32 cellular contexts compared by ENCODE assay signal in the genomic region with DNA sequence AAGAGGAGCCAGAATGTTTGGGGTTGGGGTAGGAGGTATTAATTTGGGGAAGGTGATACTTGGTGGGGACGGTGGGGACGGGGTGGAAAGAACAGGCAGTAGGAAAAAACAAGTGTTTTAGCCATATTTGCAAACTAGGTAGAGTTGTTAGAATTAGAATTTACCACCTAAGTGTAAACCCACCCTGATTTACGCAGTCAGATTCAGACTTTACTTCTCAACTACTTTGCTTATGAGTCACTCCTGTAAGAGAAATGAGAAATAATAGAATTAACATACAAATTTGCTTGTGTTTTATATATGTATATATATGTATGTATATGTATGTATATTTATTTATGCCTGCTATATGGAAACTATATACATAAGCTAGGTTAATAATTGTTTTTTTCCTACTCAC.
DNase-seq lines count a peak whose midpoint lies in the region; ATAC-seq, FAIRE-seq and TF ChIP-seq lines count a peak whose summit lies in the region.
"Had no signal": no experiment of that assay in that cellular context is flagged by ENCODE, and none has a peak within 500 bp of the region (broad histone marks: within the 10 kb centered on the region; RNA-seq: fewer than 3 reads in every experiment).

No MANE protein-coding gene starts in this region.

- H2AFZ ChIP-seq in K562 (ENCODE audit: low read depth, low read length): peak overlapping the region; percentile 82; the same call in 1 of the 2 replicates

- H3K27ac Mint-ChIP-seq in natural killer cell treated with Interleukin-12 subunit alpha and Interleukin-12 subunit beta and Interleukin-15 and Interleukin-18, amount 100 ng/mL, for 72 hours: peak overlapping the region; percentile 6 to 9
- peak overlapping the region in 1 of 2 donors; percentile 35 for H3K27ac Mint-ChIP-seq in natural killer cell
- no peak overlapping the region for H3K27ac Mint-ChIP-seq in IgD-negative memory B cell
- H3K27ac Mint-ChIP-seq in progenitor cell of endocrine pancreas: no peak overlapping the region
- no peak overlapping the region for H3K27ac Mint-ChIP-seq in stimulated activated effector memory CD8-positive, alpha-beta T cell treated with anti-CD3 and anti-CD28 coated beads, Interleukin-12 subunit alpha, Interleukin-12 subunit beta, amount 100 ng/mL, for 72 hours
- no peak overlapping the region for H3K27ac Mint-ChIP-seq in activated CD4-positive, alpha-beta T cell treated with anti-CD3 and anti-CD28 coated beads, Interleukin-2, amount 10 ng/mL, durations not matched to agents 24 days and 14 days
- H3K27ac Mint-ChIP-seq: activated naive CD8-positive, alpha-beta T cell treated with anti-CD3 and anti-CD28 coated beads, Interleukin-2, amount 10 ng/mL, durations not matched to agents 7 days and 5 days; activated T-cell treated with anti-CD3 and anti-CD28 coated beads, Interleukin-2, amount 50 U/mL, for 24 hours; CD4-positive, alpha-beta T cell; stimulated activated naive CD8-positive, alpha-beta T cell treated with anti-CD3 and anti-CD28 coated beads, Interleukin-15, amount 100 ng/mL, for 72 hours had no signal

- H3K4me1 Mint-ChIP-seq in natural killer cell treated with Interleukin-12 subunit alpha and Interleukin-12 subunit beta and Interleukin-15 and Interleukin-18, amount 100 ng/mL, for 72 hours (ENCODE audit: low read depth in 2 of 2): peaks cover 2 to 4% of the 10 kb centered on the region in 2 donors
- H3K4me1 Mint-ChIP-seq in natural killer cell (peaks cover 0 to 5% of the 10 kb centered on the region in 2 donors), IgD-negative memory B cell (peaks cover 19 to 21% (median 20%) of the 10 kb centered on the region in 3 donors), progenitor cell of endocrine pancreas (ENCODE audit: low read depth) (peaks cover 4% of the 10 kb centered on the region)
- H3K4me1 Mint-ChIP-seq in stimulated activated effector memory CD8-positive, alpha-beta T cell treated with anti-CD3 and anti-CD28 coated beads, Interleukin-12 subunit alpha, Interleukin-12 subunit beta, amount 100 ng/mL, for 72 hours: no peaks in the 10 kb centered on the region
- H3K4me1 Mint-ChIP-seq in activated CD4-positive, alpha-beta T cell treated with anti-CD3 and anti-CD28 coated beads, Interleukin-2, amount 10 ng/mL, durations not matched to agents 24 days and 14 days: no peaks in the 10 kb centered on the region
- H3K4me1 Mint-ChIP-seq: activated naive CD8-positive, alpha-beta T cell treated with anti-CD3 and anti-CD28 coated beads, Interleukin-2, amount 10 ng/mL, durations not matched to agents 7 days and 5 days; stimulated activated naive CD8-positive, alpha-beta T cell treated with anti-CD3 and anti-CD28 coated beads, Interleukin-15, amount 100 ng/mL, for 72 hours had no signal

- no peaks in the 10 kb centered on the region for H4K20me1 ChIP-seq in K562 (replicated peaks; ENCODE audit: control insufficient read depth, insufficient read depth, low read length)

- peaks cover 0 to 12% of the 10 kb centered on the region in 2 donors for H3K27me3 Mint-ChIP-seq in natural killer cell treated with Interleukin-12 subunit alpha and Interleukin-12 subunit beta and Interleukin-15 and Interleukin-18, amount 100 ng/mL, for 72 hours
- H3K27me3 Mint-ChIP-seq in natural killer cell (ENCODE audit: low read depth in 2 of 2) (no peaks in the 10 kb centered on the region), IgD-negative memory B cell (no peaks in the 10 kb centered on the region), progenitor cell of endocrine pancreas (no peaks in the 10 kb centered on the region)
- no peaks in the 10 kb centered on the region for H3K27me3 Mint-ChIP-seq in activated CD4-positive, alpha-beta T cell treated with anti-CD3 and anti-CD28 coated beads, Interleukin-2, amount 10 ng/mL, durations not matched to agents 24 days and 14 days
- H3K27me3 Mint-ChIP-seq: activated naive CD8-positive, alpha-beta T cell treated with anti-CD3 and anti-CD28 coated beads, Interleukin-2, amount 10 ng/mL, durations not matched to agents 7 days and 5 days; activated T-cell treated with anti-CD3 and anti-CD28 coated beads, Interleukin-2, amount 50 U/mL, for 24 hours; CD4-positive, alpha-beta T cell; stimulated activated naive CD8-positive, alpha-beta T cell treated with anti-CD3 and anti-CD28 coated beads, Interleukin-15, amount 100 ng/mL, for 72 hours had no signal

- no peak overlapping the region for H3K4me3 ChIP-seq in K562
- H3K4me3 ChIP-seq: pancreas, uterus had no signal

- CTCF ChIA-PET in K562 (lab: Yijun Ruan, JAX; ENCODE audit: low intra/inter-chr PET ratio): no interaction called here

- H3K27ac ChIP-seq in K562 (ENCODE audit: extremely low read depth, low read depth, low read length): no peak overlapping the region
- H3K27ac ChIP-seq: epithelial cell of prostate, pancreas, uterus had no signal

- no peak for DNase-seq in natural killer cell treated with Interleukin-12 subunit alpha and Interleukin-12 subunit beta and Interleukin-15 and Interleukin-18, amount 100 ng/mL, for 72 hours (ENCODE audit: low spot score)
- DNase-seq in natural killer cell (no peak), K562 (ENCODE audit: extremely low read depth in 1 of 4, low spot score in 3 of 4) (no peak), NCI-H524 treated with DMSO at 0.1 percent for 48 hours (lab: John Stamatoyannopoulos, UW) (no peak), progenitor cell of endocrine pancreas (ENCODE audit: low spot score, unreplicated experiment) (no peak)
- DNase-seq in stimulated activated effector memory CD8-positive, alpha-beta T cell treated with anti-CD3 and anti-CD28 coated beads, Interleukin-12 subunit alpha, Interleukin-12 subunit beta, amount 100 ng/mL, for 72 hours (ENCODE audit: low spot score in 2 of 2): no peak
- no peak for DNase-seq in activated CD4-positive, alpha-beta T cell treated with anti-CD3 and anti-CD28 coated beads, Interleukin-2, amount 10 ng/mL, durations not matched to agents 24 days and 14 days
- DNase-seq: activated CD4-positive, alpha-beta T cell treated with anti-CD3 and anti-CD28 coated beads, Interleukin-2, amount 50 U/mL, for 1 hour; activated gamma-delta T cell; activated naive CD8-positive, alpha-beta T cell treated with anti-CD3 and anti-CD28 coated beads, Interleukin-2, amount 10 ng/mL, durations not matched to agents 7 days and 5 days; activated T-cell treated with anti-CD3 and anti-CD28 coated beads, Interleukin-2, amount 50 U/mL, for 24 hours; aorta; CD4-positive, alpha-beta T cell; effector CD8-positive, alpha-beta T cell; EL; Kasumi-1; mesenchymal stem cell; NCI-H1417 treated with DMSO at 0.1 percent for 48 hours; NCI-H2029 treated with DMSO at 0.1 percent for 48 hours; NCI-H345; NCI-H774; pancreas; small intestine; stimulated activated naive CD8-positive, alpha-beta T cell treated with anti-CD3 and anti-CD28 coated beads, Interleukin-15, amount 100 ng/mL, for 72 hours; uterus had no signal

- TF ChIP-seq EP300 in K562 (IDR thresholded peaks at IDR 0.05; ENCODE audit: low read length): no peak

- no peaks in the 10 kb centered on the region for H3K9me1 ChIP-seq in K562 (ENCODE audit: control insufficient read depth, insufficient read depth, low read length)

- no peaks in the 10 kb centered on the region for H3K79me2 ChIP-seq in K562 (ENCODE audit: control insufficient read depth, insufficient read depth, low read length)

- no peak for FAIRE-seq in K562 (lab: Jason Lieb, UNC)
- FAIRE-seq: A204.1, colon, HTR-8/SVneo, pancreas, small intestine had no signal

- 94% methylated on average over 3 of the region's 3 CpGs for WGBS in K562 (ENCODE audit: insufficient coverage, low coverage, missing lambda C conversion rate)

- H3K9me3 Mint-ChIP-seq in natural killer cell treated with Interleukin-12 subunit alpha and Interleukin-12 subunit beta and Interleukin-15 and Interleukin-18, amount 100 ng/mL, for 72 hours: no peaks in the 10 kb centered on the region
- H3K9me3 Mint-ChIP-seq in natural killer cell (no peaks in the 10 kb centered on the region), IgD-negative memory B cell (no peaks in the 10 kb centered on the region), progenitor cell of endocrine pancreas (ENCODE audit: low read depth) (no peaks in the 10 kb centered on the region)
- H3K9me3 Mint-ChIP-seq in stimulated activated effector memory CD8-positive, alpha-beta T cell treated with anti-CD3 and anti-CD28 coated beads, Interleukin-12 subunit alpha, Interleukin-12 subunit beta, amount 100 ng/mL, for 72 hours: no peaks in the 10 kb centered on the region
- H3K9me3 Mint-ChIP-seq in activated CD4-positive, alpha-beta T cell treated with anti-CD3 and anti-CD28 coated beads, Interleukin-2, amount 10 ng/mL, durations not matched to agents 24 days and 14 days: no peaks in the 10 kb centered on the region
- H3K9me3 Mint-ChIP-seq: activated naive CD8-positive, alpha-beta T cell treated with anti-CD3 and anti-CD28 coated beads, Interleukin-2, amount 10 ng/mL, durations not matched to agents 7 days and 5 days; stimulated activated naive CD8-positive, alpha-beta T cell treated with anti-CD3 and anti-CD28 coated beads, Interleukin-15, amount 100 ng/mL, for 72 hours had no signal

- TF ChIP-seq POLR2A in K562 (conservative IDR thresholded peaks at IDR 0.05): no peak

- H3K9ac ChIP-seq in K562 (ENCODE audit: insufficient read depth in 1 of 2, low read depth in 2 of 2, low read length in 2 of 2): no peak overlapping the region

- peaks cover 11% of the 10 kb centered on the region for H3K36me3 ChIP-seq in K562 (ENCODE audit: control insufficient read depth, insufficient read depth, low read length)
- H3K36me3 ChIP-seq: pancreas, uterus had no signal

- H3K36me3 Mint-ChIP-seq in natural killer cell treated with Interleukin-12 subunit alpha and Interleukin-12 subunit beta and Interleukin-15 and Interleukin-18, amount 100 ng/mL, for 72 hours: no peaks in the 10 kb centered on the region
- H3K36me3 Mint-ChIP-seq in natural killer cell (no peaks in the 10 kb centered on the region), IgD-negative memory B cell (no peaks in the 10 kb centered on the region), progenitor cell of endocrine pancreas (ENCODE audit: insufficient read depth) (no peaks in the 10 kb centered on the region)
- no peaks in the 10 kb centered on the region for H3K36me3 Mint-ChIP-seq in stimulated activated effector memory CD8-positive, alpha-beta T cell treated with anti-CD3 and anti-CD28 coated beads, Interleukin-12 subunit alpha, Interleukin-12 subunit beta, amount 100 ng/mL, for 72 hours
- no peaks in the 10 kb centered on the region for H3K36me3 Mint-ChIP-seq in activated CD4-positive, alpha-beta T cell treated with anti-CD3 and anti-CD28 coated beads, Interleukin-2, amount 10 ng/mL, durations not matched to agents 24 days and 14 days (ENCODE audit: low read depth)
- H3K36me3 Mint-ChIP-seq: activated naive CD8-positive, alpha-beta T cell treated with anti-CD3 and anti-CD28 coated beads, Interleukin-2, amount 10 ng/mL, durations not matched to agents 7 days and 5 days had no signal

- intact Hi-C loops in natural killer cell (cut with micrococcal nuclease): no loop called here
- intact Hi-C loops in K562 (cut with micrococcal nuclease): no loop called here
- intact Hi-C loops in activated CD4-positive, alpha-beta T cell treated with anti-CD3 and anti-CD28 coated beads, Interleukin-2, amount 10 ng/mL, durations not matched to agents 24 days and 14 days (cut with micrococcal nuclease): no loop called here

- POLR2A ChIA-PET in K562 (lab: Yijun Ruan, JAX): no interaction called here

- TF ChIP-seq RAD21 in K562 (CRISPR knock-in tag; conservative IDR thresholded peaks at IDR 0.05 in 1 of 2, IDR thresholded peaks at IDR 0.05 in 1 of 2): no peak

- H3K4me1 ChIP-seq in K562 (replicated peaks in 1 of 2; ENCODE audit: control insufficient read depth in 2 of 2, insufficient read depth in 2 of 2, low read length in 2 of 2): peaks cover 0 to 14% of the 10 kb centered on the region in 2 experiments; a peak in 2 of 5 replicates
- H3K4me1 ChIP-seq: uterus had no signal

- H3K27me3 ChIP-seq in K562 (ENCODE audit: control insufficient read depth in 2 of 2, insufficient read depth in 2 of 2, low read length in 2 of 2): no peaks in the 10 kb centered on the region
- H3K27me3 ChIP-seq: pancreas, uterus had no signal

- H3K4me2 ChIP-seq in K562 (ENCODE audit: insufficient read depth, low read length): no peak overlapping the region

- no peak for TF ChIP-seq CTCF in natural killer cell (IDR thresholded peaks at IDR 0.05)
- no peak for TF ChIP-seq CTCF in K562 (IDR thresholded peaks at IDR 0.05 in 2 of 3, conservative IDR thresholded peaks at IDR 0.05 in 1 of 3; ENCODE audit: insufficient read depth in 2 of 3, low read depth in 1 of 3, low read length in 3 of 3)
- no peak for TF ChIP-seq CTCF in progenitor cell of endocrine pancreas (IDR thresholded peaks at IDR 0.05; ENCODE audit: unreplicated experiment)

- ATAC-seq in natural killer cell treated with Interleukin-12 subunit alpha and Interleukin-12 subunit beta and Interleukin-15 and Interleukin-18, amount 100 ng/mL, for 72 hours: no peak
- no peak for ATAC-seq in natural killer cell
- ATAC-seq in K562: no peak
- no peak for ATAC-seq in stimulated activated effector memory CD8-positive, alpha-beta T cell treated with anti-CD3 and anti-CD28 coated beads, Interleukin-12 subunit alpha, Interleukin-12 subunit beta, amount 100 ng/mL, for 72 hours
- ATAC-seq: left lobe of liver; stimulated activated naive CD8-positive, alpha-beta T cell treated with anti-CD3 and anti-CD28 coated beads, Interleukin-15, amount 100 ng/mL, for 72 hours had no signal

- BruUV-seq in K562 (replicated peaks; lab: Mats Ljungman, UMichigan): no TSS peak

- no peak overlapping the region for H3K4me3 Mint-ChIP-seq in natural killer cell treated with Interleukin-12 subunit alpha and Interleukin-12 subunit beta and Interleukin-15 and Interleukin-18, amount 100 ng/mL, for 72 hours
- H3K4me3 Mint-ChIP-seq in natural killer cell: no peak overlapping the region
- H3K4me3 Mint-ChIP-seq in IgD-negative memory B cell: peak overlapping the region in 3 of 4 donors; percentile 38 to 85 (median 43)
- no peak overlapping the region for H3K4me3 Mint-ChIP-seq in progenitor cell of endocrine pancreas (ENCODE audit: low read depth)
- no peak overlapping the region for H3K4me3 Mint-ChIP-seq in stimulated activated effector memory CD8-positive, alpha-beta T cell treated with anti-CD3 and anti-CD28 coated beads, Interleukin-12 subunit alpha, Interleukin-12 subunit beta, amount 100 ng/mL, for 72 hours
- no peak overlapping the region for H3K4me3 Mint-ChIP-seq in activated CD4-positive, alpha-beta T cell treated with anti-CD3 and anti-CD28 coated beads, Interleukin-2, amount 10 ng/mL, durations not matched to agents 24 days and 14 days
- H3K4me3 Mint-ChIP-seq: activated naive CD8-positive, alpha-beta T cell treated with anti-CD3 and anti-CD28 coated beads, Interleukin-2, amount 10 ng/mL, durations not matched to agents 7 days and 5 days; activated T-cell treated with anti-CD3 and anti-CD28 coated beads, Interleukin-2, amount 50 U/mL, for 24 hours; CD4-positive, alpha-beta T cell; neural crest cell; stimulated activated naive CD8-positive, alpha-beta T cell treated with anti-CD3 and anti-CD28 coated beads, Interleukin-15, amount 100 ng/mL, for 72 hours had no signal

- in situ Hi-C loops in K562 (cut with MboI): no loop called here

- peaks cover 6% of the 10 kb centered on the region for H3K9me3 ChIP-seq in K562 (replicated peaks; ENCODE audit: control insufficient read depth, insufficient read depth, low read depth, low read length)
- H3K9me3 ChIP-seq: pancreas, uterus had no signal

Comparison
In these comparisons a context has a peak if more than half of its experiments do, and no peak if none do; other contexts are left out.
1. H3K27ac Mint-ChIP-seq: peak in natural killer cell treated with Interleukin-12 subunit alpha and Interleukin-12 subunit beta and Interleukin-15 and Interleukin-18, amount 100 ng/mL, for 72 hours (2 of 2); none in IgD-negative memory B cell (0 of 3), progenitor cell of endocrine pancreas (single experiment), stimulated activated effector memory CD8-positive, alpha-beta T cell treated with anti-CD3 and anti-CD28 coated beads, Interleukin-12 subunit alpha, Interleukin-12 subunit beta, amount 100 ng/mL, for 72 hours (single experiment) and activated CD4-positive, alpha-beta T cell treated with anti-CD3 and anti-CD28 coated beads, Interleukin-2, amount 10 ng/mL, durations not matched to agents 24 days and 14 days (single experiment).
2. H3K4me3 Mint-ChIP-seq: peak in IgD-negative memory B cell (3 of 4); none in natural killer cell treated with Interleukin-12 subunit alpha and Interleukin-12 subunit beta and Interleukin-15 and Interleukin-18, amount 100 ng/mL, for 72 hours (single experiment), natural killer cell (single experiment), progenitor cell of endocrine pancreas (single experiment), stimulated activated effector memory CD8-positive, alpha-beta T cell treated with anti-CD3 and anti-CD28 coated beads, Interleukin-12 subunit alpha, Interleukin-12 subunit beta, amount 100 ng/mL, for 72 hours (single experiment) and activated CD4-positive, alpha-beta T cell treated with anti-CD3 and anti-CD28 coated beads, Interleukin-2, amount 10 ng/mL, durations not matched to agents 24 days and 14 days (single experiment).